ENCODE assay signal across 10 cellular contexts in genomic region chr17:76670020-76670707, GRCh38. TPM values are rescaled to one million over a fixed set of nuclear protein-coding genes. Genes with fewer than 3 reads are reported as not detected.
DNase-seq lines count a peak whose midpoint lies in the region; ATAC-seq, FAIRE-seq and TF ChIP-seq lines count a peak whose summit lies in the region.
"Had no signal": no experiment of that assay in that cellular context is flagged by ENCODE, and none has a peak within 500 bp of the region (broad histone marks: within the 10 kb centered on the region; RNA-seq: fewer than 3 reads in every experiment).

No MANE protein-coding gene starts in this region.

- no peak for TF ChIP-seq RAD21 in K562 (CRISPR knock-in tag; conservative IDR thresholded peaks at IDR 0.05 in 1 of 2, IDR thresholded peaks at IDR 0.05 in 1 of 2)

- H2AFZ ChIP-seq in K562 (ENCODE audit: low read depth, low read length) = peak overlapping the region; percentile 96
- H2AFZ ChIP-seq in mesenchymal stem cell (ENCODE audit: low read depth, low read length) = no peak overlapping the region

- no peaks in the 10 kb centered on the region for H3K9me1 ChIP-seq in K562 (ENCODE audit: control insufficient read depth, insufficient read depth, low read length)

- TF ChIP-seq EP300 in K562 (IDR thresholded peaks at IDR 0.05; ENCODE audit: low read length) = no peak

- intact Hi-C loops in K562 (cut with micrococcal nuclease) (loop anchor here (5.0 kb wide), 1 partner anchor 33 kb away; no protein-coding TSS in a partner anchor), A673 (cut with micrococcal nuclease; ENCODE audit: unreplicated experiment) (loop anchor here (5.0 kb wide), 1 partner anchor 113 kb away; no protein-coding TSS in a partner anchor)

- POLR2A ChIA-PET in K562 (lab: Yijun Ruan, JAX) (interaction anchor here (1.0 to 1.9 kb wide), 2 partner anchors 11 to 27 kb away, joined by 3 to 10 read pairs; no protein-coding TSS in a partner anchor), A673 (lab: Charles Lee; ENCODE audit: low non-redundant PET) (no interaction called here)

- H3K9ac ChIP-seq in K562 (ENCODE audit: insufficient read depth in 1 of 2, low read depth in 2 of 2, low read length in 2 of 2) = no peak overlapping the region; a peak in 1 of 4 replicates
- no peak overlapping the region for H3K9ac ChIP-seq in mesenchymal stem cell (ENCODE audit: low read length)

- H4K8ac ChIP-seq in mesenchymal stem cell (ENCODE audit: low read length) = no peak overlapping the region

- H2AK5ac ChIP-seq in mesenchymal stem cell (ENCODE audit: low read length, severe bottlenecking) = no peak overlapping the region

- peak overlapping the region in 2 of 3 donors; percentile 8 to 57 for H3K27ac Mint-ChIP-seq in IgD-negative memory B cell

- no peak overlapping the region for H2BK12ac ChIP-seq in mesenchymal stem cell (ENCODE audit: low read length in 2 of 2)

- H3K36me3 ChIP-seq in K562 (ENCODE audit: control insufficient read depth, insufficient read depth, low read length) (no peaks in the 10 kb centered on the region), mesenchymal stem cell (ENCODE audit: control insufficient read depth in 1 of 2, insufficient read depth in 2 of 2, low read depth in 1 of 2, low read length in 2 of 2) (peaks cover 13 to 14% of the 10 kb centered on the region in 2 experiments), A673 (ENCODE audit: insufficient read depth, low read length, poor library complexity, severe bottlenecking) (no peaks in the 10 kb centered on the region)
- H3K36me3 ChIP-seq: gastrocnemius medialis, neutrophil had no signal

- peaks cover 7 to 20% (median 17%) of the 10 kb centered on the region in 3 donors for H3K4me1 Mint-ChIP-seq in IgD-negative memory B cell

- CTCF ChIA-PET in K562 (lab: Yijun Ruan, JAX; ENCODE audit: low intra/inter-chr PET ratio) = no interaction called here
- CTCF ChIA-PET in A673 (lab: Charles Lee) = interaction anchor here (0.6 kb wide), 2 partner anchors 11 to 27 kb away, joined by 3 read pairs; no protein-coding TSS in a partner anchor

- H3K9me3 Mint-ChIP-seq in IgD-negative memory B cell = peaks cover 0 to 7% (median 5%) of the 10 kb centered on the region in 3 donors

- H3K4me2 ChIP-seq in K562 (ENCODE audit: insufficient read depth, low read length) = no peak overlapping the region
- H3K4me2 ChIP-seq in mesenchymal stem cell (ENCODE audit: low read length, poor library complexity, severe bottlenecking) = no peak overlapping the region

- no peaks in the 10 kb centered on the region for H3K27me3 ChIP-seq in K562 (ENCODE audit: control insufficient read depth in 2 of 2, insufficient read depth in 2 of 2, low read length in 2 of 2)
- peaks cover 0 to 5% of the 10 kb centered on the region in 2 experiments for H3K27me3 ChIP-seq in mesenchymal stem cell (ENCODE audit: control insufficient read depth in 1 of 2, insufficient read depth in 1 of 2, low read length in 2 of 2)
- H3K27me3 ChIP-seq in A673 (replicated peaks; ENCODE audit: insufficient read depth, low read depth, low read length, poor library complexity) = no peaks in the 10 kb centered on the region
- H3K27me3 ChIP-seq: gastrocnemius medialis, neutrophil had no signal

- no peak for DNase-seq in K562 (ENCODE audit: extremely low read depth in 1 of 4, low spot score in 3 of 4)
- DNase-seq in mesenchymal stem cell = no peak
- no peak for DNase-seq in COLO829 (ENCODE audit: low spot score)
- no peak for DNase-seq in A673 (ENCODE audit: low spot score)
- no peak for DNase-seq in erythroblast (lab: John Stamatoyannopoulos, UW)
- DNase-seq: gastrocnemius medialis had no signal

- peaks cover 30 to 37% of the 10 kb centered on the region in 2 experiments; a peak in 4 of 5 replicates for H3K4me1 ChIP-seq in K562 (replicated peaks in 1 of 2; ENCODE audit: control insufficient read depth in 2 of 2, insufficient read depth in 2 of 2, low read length in 2 of 2)
- peaks cover 14% of the 10 kb centered on the region for H3K4me1 ChIP-seq in mesenchymal stem cell (ENCODE audit: control insufficient read depth, insufficient read depth, low read depth, low read length)
- peaks cover 16% of the 10 kb centered on the region for H3K4me1 ChIP-seq in A673 (ENCODE audit: insufficient read depth, low read length, poor library complexity, severe bottlenecking)

- H3K4me3 ChIP-seq in K562 (no peak overlapping the region), mesenchymal stem cell (ENCODE audit: insufficient read depth in 1 of 2, low read depth in 1 of 2, low read length in 2 of 2) (no peak overlapping the region), A673 (ENCODE audit: low read depth, low read length, poor library complexity, severe bottlenecking) (no peak overlapping the region)

- H2BK120ac ChIP-seq in mesenchymal stem cell (ENCODE audit: low read depth, low read length) = no peak overlapping the region

- H3K79me2 ChIP-seq in K562 (ENCODE audit: control insufficient read depth, insufficient read depth, low read length) = peaks cover 7% of the 10 kb centered on the region; the same call in 2 of the 3 replicates

- no peak overlapping the region for H3K14ac ChIP-seq in mesenchymal stem cell (ENCODE audit: low read length in 2 of 2)

- no peak overlapping the region for H3K18ac ChIP-seq in mesenchymal stem cell (ENCODE audit: low read depth in 1 of 2, low read length in 2 of 2)

- BruUV-seq in K562 (replicated peaks; lab: Mats Ljungman, UMichigan) = no TSS peak
- BruUV-seq in A673 (replicated peaks; lab: Mats Ljungman, UMichigan) = no TSS peak

- H3K9me3 ChIP-seq in K562 (replicated peaks; ENCODE audit: control insufficient read depth, insufficient read depth, low read depth, low read length) = no peaks in the 10 kb centered on the region
- no peaks in the 10 kb centered on the region for H3K9me3 ChIP-seq in mesenchymal stem cell (ENCODE audit: control insufficient read depth, low read length)
- H3K9me3 ChIP-seq in A673 (ENCODE audit: low read depth, low read length, poor library complexity, severe bottlenecking) = no peaks in the 10 kb centered on the region
- H3K9me3 ChIP-seq: gastrocnemius medialis, neutrophil had no signal

- H2BK15ac ChIP-seq in mesenchymal stem cell (ENCODE audit: low read depth, poor library complexity, severe bottlenecking) = no peak overlapping the region

- H3K23ac ChIP-seq in mesenchymal stem cell (ENCODE audit: low read length in 2 of 2) = no peak overlapping the region

- WGBS in K562 (ENCODE audit: insufficient coverage, low coverage, missing lambda C conversion rate) = 81% methylated on average over 9 of the region's 9 CpGs
- 90% methylated on average over 9 of the region's 9 CpGs for WGBS in mesenchymal stem cell

- no peak for ATAC-seq in K562
- ATAC-seq in HG03354 (IDR thresholded peaks at IDR 0.05; ENCODE audit: poor library complexity, severe bottlenecking, unreplicated experiment) = no peak
- ATAC-seq: gastrocnemius medialis had no signal

- no peak for FAIRE-seq in K562 (lab: Jason Lieb, UNC)

- TF ChIP-seq CTCF in 22Rv1 (IDR thresholded peaks at IDR 0.05) = no peak
- no peak for TF ChIP-seq CTCF in K562 (IDR thresholded peaks at IDR 0.05 in 2 of 3, conservative IDR thresholded peaks at IDR 0.05 in 1 of 3; ENCODE audit: insufficient read depth in 2 of 3, low read depth in 1 of 3, low read length in 3 of 3)
- no peak for TF ChIP-seq CTCF in A673 (conservative IDR thresholded peaks at IDR 0.05; ENCODE audit: low read depth, low read length)

- H3K36me3 Mint-ChIP-seq in IgD-negative memory B cell = no peaks in the 10 kb centered on the region

- no peak overlapping the region for H2BK5ac ChIP-seq in mesenchymal stem cell (ENCODE audit: low read depth, low read length, poor library complexity, severe bottlenecking)

- in situ Hi-C loops in K562 (cut with MboI) = no loop called here

- no peak overlapping the region for H3K4ac ChIP-seq in mesenchymal stem cell (ENCODE audit: low read depth in 1 of 2, low read length in 2 of 2)

- H3K27ac ChIP-seq in 22Rv1 (peak overlapping the region; percentile 89), K562 (ENCODE audit: extremely low read depth, low read depth, low read length) (0 out of 3 replicates have a peak overlapping the region, but pooled peaks have one; percentile 85), mesenchymal stem cell (ENCODE audit: low read length, poor library complexity, severe bottlenecking) (peak overlapping the region; percentile 91), A673 (ENCODE audit: low read depth, low read length, poor library complexity, severe bottlenecking) (no peak overlapping the region)

- TF ChIP-seq POLR2A in K562 (conservative IDR thresholded peaks at IDR 0.05) (no peak), erythroblast (IDR thresholded peaks at IDR 0.05; ENCODE audit: low read length) (no peak)

- peak overlapping the region in 2 of 4 donors; percentile 74 to 96 for H3K4me3 Mint-ChIP-seq in IgD-negative memory B cell

- peaks cover 9% of the 10 kb centered on the region for H3K27me3 Mint-ChIP-seq in IgD-negative memory B cell

- peaks cover 2% of the 10 kb centered on the region for H3K79me1 ChIP-seq in mesenchymal stem cell (replicated peaks; ENCODE audit: low read length, poor library complexity, severe bottlenecking)

- no peaks in the 10 kb centered on the region for H4K20me1 ChIP-seq in K562 (replicated peaks; ENCODE audit: control insufficient read depth, insufficient read depth, low read length)

- no peak overlapping the region for H4K91ac ChIP-seq in mesenchymal stem cell (ENCODE audit: low read length)

RNA-seq across cellular contexts. Expression of gene ST6GALNAC1, which starts 26.6 kb away (rescaled TPM):
- 0.44 TPM for polyA plus RNA-seq in IgD-negative memory B cell
- 78.1 and 101 TPM in 2 replicates for total RNA-seq in K562 (2011; cell fraction: chromatin; rRNA removed; ENCODE audit: low replicate concordance)
- 67.5 and 71.5 TPM in 2 replicates for total RNA-seq in K562 (2011; cell fraction: nucleolus; rRNA removed)
- total RNA-seq in K562 (2011; cell fraction: nucleoplasm; rRNA removed) = 66.0 and 71.4 TPM in 2 replicates
- 43.4 and 54.9 TPM in 2 replicates for total RNA-seq in K562 (2014; rRNA removed)
- total RNA-seq in K562 (2014; rRNA removed; fragmentation: Illumina TruSeq; extraction: Trizol) = 47.3 and 50.5 TPM in 2 replicates
- 20.6 and 21.4 TPM in 2 replicates for total RNA-seq in K562 (2015; rRNA removed; fragmentation: Illumina TruSeq; extraction: Trizol)
- total RNA-seq in K562 (2021) = 42.9 and 53.1 TPM in 2 replicates
- 34.7 and 40.1 TPM in 2 replicates for polyA plus RNA-seq in K562 (2011; rRNA removed)
- 35.5 and 41.2 TPM in 2 replicates for polyA plus RNA-seq in K562 (2011; cell fraction: cytosol; rRNA removed)
- 54.0 and 74.4 TPM in 2 replicates for polyA plus RNA-seq in K562 (2011; cell fraction: nucleus; rRNA removed)
- 30.1 and 68.3 TPM in 2 replicates for polyA plus RNA-seq in K562 (2012)
- 62.4 and 68.4 TPM in 2 replicates for polyA plus RNA-seq in K562 (2014; fragmentation: Illumina TruSeq; extraction: Trizol)
- polyA plus RNA-seq in K562 (2014; fragmentation: Nextera tagmentation; extraction: Ambion mirVana) = 10 to 100 TPM; 50.4 to 62.9 TPM
- polyA plus RNA-seq in K562 (2014; rRNA removed) = 49.1 and 56.0 TPM in 2 replicates
- polyA minus RNA-seq in K562 (2011; rRNA and poly(A)+ RNA removed) = 31.5 and 36.3 TPM in 2 replicates
- polyA minus RNA-seq in K562 (2011; cell fraction: cytosol; rRNA and poly(A)+ RNA removed) = 14.5 and 27.7 TPM in 2 replicates
- 20.6 and 35.8 TPM in 2 replicates for polyA minus RNA-seq in K562 (2011; cell fraction: nucleus; rRNA and poly(A)+ RNA removed)
- not detected for polyA plus RNA-seq in mesenchymal stem cell (2013, experiment 1 of 2)
- 0.03 TPM for polyA plus RNA-seq in mesenchymal stem cell (2013, experiment 2 of 2)
- total RNA-seq in A673 (2021) = not detected in 2 replicates

RNA-seq across cellular contexts. Expression of gene MXRA7, which starts 40.6 kb away (rescaled TPM):
- polyA plus RNA-seq in IgD-negative memory B cell (2.7 TPM), K562 (2011; rRNA removed) (36.8 and 38.4 TPM in 2 replicates), K562 (2014; fragmentation: Illumina TruSeq; extraction: Trizol) (24.4 and 25.0 TPM in 2 replicates), K562 (2014; fragmentation: Nextera tagmentation; extraction: Ambion mirVana) (1 to 10 TPM; 2.6 to 3.2 TPM), K562 (2014; rRNA removed) (14.4 and 22.0 TPM in 2 replicates)
- total RNA-seq in K562 (2011; cell fraction: chromatin; rRNA removed; ENCODE audit: low replicate concordance) = 7.4 and 13.0 TPM in 2 replicates
- 13.7 and 15.5 TPM in 2 replicates for total RNA-seq in K562 (2011; cell fraction: nucleolus; rRNA removed)
- 17.9 and 28.3 TPM in 2 replicates for total RNA-seq in K562 (2011; cell fraction: nucleoplasm; rRNA removed)
- total RNA-seq in K562 (2014; rRNA removed) (14.1 and 17.1 TPM in 2 replicates), K562 (2014; rRNA removed; fragmentation: Illumina TruSeq; extraction: Trizol) (17.8 and 18.9 TPM in 2 replicates), K562 (2015; rRNA removed; fragmentation: Illumina TruSeq; extraction: Trizol) (8.2 and 8.8 TPM in 2 replicates), K562 (2021) (12.8 and 14.3 TPM in 2 replicates), A673 (2021) (61.5 and 62.8 TPM in 2 replicates)
- 14.5 and 26.4 TPM in 2 replicates for polyA plus RNA-seq in K562 (2011; cell fraction: cytosol; rRNA removed)
- 17.3 and 17.5 TPM in 2 replicates for polyA plus RNA-seq in K562 (2011; cell fraction: nucleus; rRNA removed)
- 9.6 and 28.4 TPM in 2 replicates for polyA plus RNA-seq in K562 (2012)
- polyA minus RNA-seq in K562 (2011; rRNA and poly(A)+ RNA removed) = 15.4 and 21.1 TPM in 2 replicates
- polyA minus RNA-seq in K562 (2011; cell fraction: cytosol; rRNA and poly(A)+ RNA removed) = 13.4 and 15.8 TPM in 2 replicates
- 1.6 and 4.3 TPM in 2 replicates for polyA minus RNA-seq in K562 (2011; cell fraction: nucleus; rRNA and poly(A)+ RNA removed)
- polyA plus RNA-seq in mesenchymal stem cell (2013, experiment 1 of 2) = 167 TPM
- 173 TPM for polyA plus RNA-seq in mesenchymal stem cell (2013, experiment 2 of 2)

RNA-seq across cellular contexts. Expression of gene JMJD6, which starts 56.2 kb away (rescaled TPM):
- polyA plus RNA-seq in IgD-negative memory B cell = 41.4 TPM
- 39.0 and 102 TPM in 2 replicates for total RNA-seq in K562 (2011; cell fraction: chromatin; rRNA removed; ENCODE audit: low replicate concordance)
- 54.7 and 69.0 TPM in 2 replicates for total RNA-seq in K562 (2011; cell fraction: nucleolus; rRNA removed)
- total RNA-seq in K562 (2011; cell fraction: nucleoplasm; rRNA removed) = 46.6 and 49.9 TPM in 2 replicates
- total RNA-seq in K562 (2014; rRNA removed) = 40.2 and 40.7 TPM in 2 replicates
- total RNA-seq in K562 (2014; rRNA removed; fragmentation: Illumina TruSeq; extraction: Trizol) = 23.4 and 28.1 TPM in 2 replicates
- total RNA-seq in K562 (2015; rRNA removed; fragmentation: Illumina TruSeq; extraction: Trizol) = 37.4 and 38.5 TPM in 2 replicates
- total RNA-seq in K562 (2021) = 47.9 and 52.3 TPM in 2 replicates
- 22.2 and 30.9 TPM in 2 replicates for polyA plus RNA-seq in K562 (2011; rRNA removed)
- polyA plus RNA-seq in K562 (2011; cell fraction: cytosol; rRNA removed) = 25.7 and 30.0 TPM in 2 replicates
- polyA plus RNA-seq in K562 (2011; cell fraction: nucleus; rRNA removed) = 83.8 and 88.4 TPM in 2 replicates
- 50.5 and 52.4 TPM in 2 replicates for polyA plus RNA-seq in K562 (2012)
- 36.5 and 38.2 TPM in 2 replicates for polyA plus RNA-seq in K562 (2014; fragmentation: Illumina TruSeq; extraction: Trizol)
- 10 to 100 TPM in 1 of 2 experiments, 1 to 10 TPM in 1; 2.5 to 10.5 TPM for polyA plus RNA-seq in K562 (2014; fragmentation: Nextera tagmentation; extraction: Ambion mirVana)
- polyA plus RNA-seq in K562 (2014; rRNA removed) = 36.3 and 40.9 TPM in 2 replicates
- polyA minus RNA-seq in K562 (2011; rRNA and poly(A)+ RNA removed) = 13.2 and 15.1 TPM in 2 replicates
- polyA minus RNA-seq in K562 (2011; cell fraction: cytosol; rRNA and poly(A)+ RNA removed) = 17.1 and 17.9 TPM in 2 replicates
- 12.0 and 22.5 TPM in 2 replicates for polyA minus RNA-seq in K562 (2011; cell fraction: nucleus; rRNA and poly(A)+ RNA removed)
- 23.3 TPM for polyA plus RNA-seq in mesenchymal stem cell (2013, experiment 1 of 2)
- 24.1 TPM for polyA plus RNA-seq in mesenchymal stem cell (2013, experiment 2 of 2)
- total RNA-seq in A673 (2021) = 66.9 and 77.6 TPM in 2 replicates

RNA-seq across cellular contexts. Expression of gene METTL23, which starts 56.5 kb away (rescaled TPM):
- polyA plus RNA-seq in IgD-negative memory B cell = 121 TPM
- total RNA-seq in K562 (2011; cell fraction: chromatin; rRNA removed; ENCODE audit: low replicate concordance) = 39.2 and 44.3 TPM in 2 replicates
- 29.1 and 31.7 TPM in 2 replicates for total RNA-seq in K562 (2011; cell fraction: nucleolus; rRNA removed)
- total RNA-seq in K562 (2011; cell fraction: nucleoplasm; rRNA removed) = 28.7 and 31.7 TPM in 2 replicates
- 29.4 and 32.9 TPM in 2 replicates for total RNA-seq in K562 (2014; rRNA removed)
- 37.3 and 47.0 TPM in 2 replicates for total RNA-seq in K562 (2014; rRNA removed; fragmentation: Illumina TruSeq; extraction: Trizol)
- 24.1 and 29.5 TPM in 2 replicates for total RNA-seq in K562 (2015; rRNA removed; fragmentation: Illumina TruSeq; extraction: Trizol)
- 36.5 TPM in 2 replicates for total RNA-seq in K562 (2021)
- 56.7 and 67.3 TPM in 2 replicates for polyA plus RNA-seq in K562 (2011; rRNA removed)
- polyA plus RNA-seq in K562 (2011; cell fraction: cytosol; rRNA removed) = 40.2 and 42.2 TPM in 2 replicates
- 39.8 and 45.6 TPM in 2 replicates for polyA plus RNA-seq in K562 (2011; cell fraction: nucleus; rRNA removed)
- 44.3 and 52.0 TPM in 2 replicates for polyA plus RNA-seq in K562 (2012)
- polyA plus RNA-seq in K562 (2014; fragmentation: Illumina TruSeq; extraction: Trizol) = 41.6 and 44.1 TPM in 2 replicates
- 10 to 100 TPM; 42.2 to 46.1 TPM for polyA plus RNA-seq in K562 (2014; fragmentation: Nextera tagmentation; extraction: Ambion mirVana)
- 46.6 and 58.5 TPM in 2 replicates for polyA plus RNA-seq in K562 (2014; rRNA removed)
- polyA minus RNA-seq in K562 (2011; rRNA and poly(A)+ RNA removed) = 29.0 and 31.8 TPM in 2 replicates
- polyA minus RNA-seq in K562 (2011; cell fraction: cytosol; rRNA and poly(A)+ RNA removed) = 6.7 and 12.1 TPM in 2 replicates
- polyA minus RNA-seq in K562 (2011; cell fraction: nucleus; rRNA and poly(A)+ RNA removed) = 9.2 and 15.1 TPM in 2 replicates
- polyA plus RNA-seq in mesenchymal stem cell (2013, experiment 1 of 2) = 35.5 TPM
- polyA plus RNA-seq in mesenchymal stem cell (2013, experiment 2 of 2) = 38.7 TPM
- 42.4 and 46.0 TPM in 2 replicates for total RNA-seq in A673 (2021)

Comparison
In these comparisons a context has a peak if more than half of its experiments do, and no peak if none do; other contexts are left out.
1. RNA of gene ST6GALNAC1, which starts 26.6 kb away (total RNA-seq): 20.6 to 101 TPM in K562; not detected in A673; every median in the first group is over 10 times any median in the second.